ENCODE assay signal across 7 cellular contexts in genomic region chr2:30226144-30227032, GRCh38. TPM values are rescaled to one million over a fixed set of nuclear protein-coding genes. Genes with fewer than 3 reads are reported as not detected.
DNase-seq lines count a peak whose midpoint lies in the region; ATAC-seq and TF ChIP-seq lines count a peak whose summit lies in the region.

No MANE protein-coding gene starts in this region.

- H3K79me2 ChIP-seq in KMS-11 (ENCODE audit: insufficient read depth, low read depth), result no peaks in the 10 kb centered on the region

- H3K4me3 Mint-ChIP-seq in stimulated activated naive B cell treated with anti-CD40 and anti-IgM and Interleukin-4, amounts not matched to agents 10 μg/mL and 1 μg/mL and 100 μg/mL, for 72 hours, result peak overlapping the region; percentile 90 to 92

- H4K20me1 ChIP-seq in KMS-11 (ENCODE audit: insufficient read depth), result no peaks in the 10 kb centered on the region

- no peaks in the 10 kb centered on the region for H3K27me3 Mint-ChIP-seq in stimulated activated naive B cell treated with anti-CD40 and anti-IgM and Interleukin-4, amounts not matched to agents 10 μg/mL and 1 μg/mL and 100 μg/mL, for 72 hours

- no peaks in the 10 kb centered on the region for H3K36me3 ChIP-seq in KMS-11 (ENCODE audit: insufficient read depth)

- peaks cover 30% of the 10 kb centered on the region for H3K4me1 ChIP-seq in KMS-11 (ENCODE audit: low read depth, poor library complexity, severe bottlenecking)

- peak overlapping the region; percentile 84; the same call in 1 of the 2 replicates for H2AFZ ChIP-seq in KMS-11 (ENCODE audit: low read depth)

- no peak for TF ChIP-seq CTCF in KMS-11 (conservative IDR thresholded peaks at IDR 0.05; ENCODE audit: low read depth, low read length)
- TF ChIP-seq CTCF in fibroblast of mammary gland (conservative IDR thresholded peaks at IDR 0.05; ENCODE audit: control insufficient read depth, insufficient read depth, low read depth, low read length), result no peak
- TF ChIP-seq CTCF in omental fat pad (IDR thresholded peaks at IDR 0.05), result no peak

- no peaks in the 10 kb centered on the region for H3K27me3 ChIP-seq in KMS-11 (ENCODE audit: insufficient read depth, low read depth)

- H3K27ac ChIP-seq in KMS-11, result no peak overlapping the region; the same call in 1 of the 2 replicates

- peak overlapping the region; percentile 95; the same call in 1 of the 2 replicates for H3K4me2 ChIP-seq in KMS-11

- DNase-seq in fibroblast of mammary gland (ENCODE audit: low read depth) (peak; percentile 31), omental fat pad (ENCODE audit: low spot score) (no peak)
- no peak for DNase-seq in stimulated activated naive B cell treated with anti-CD40 and anti-IgM and Interleukin-4, amounts not matched to agents 10 μg/mL and 1 μg/mL and 100 μg/mL, for 72 hours

- no peaks in the 10 kb centered on the region for H3K9me3 Mint-ChIP-seq in stimulated activated naive B cell treated with anti-CD40 and anti-IgM and Interleukin-4, amounts not matched to agents 10 μg/mL and 1 μg/mL and 100 μg/mL, for 72 hours

- H3K27ac Mint-ChIP-seq in stimulated activated naive B cell treated with anti-CD40 and anti-IgM and Interleukin-4, amounts not matched to agents 10 μg/mL and 1 μg/mL and 100 μg/mL, for 72 hours, result peak overlapping the region; percentile 99

- peaks cover 49 to 67% of the 10 kb centered on the region in 2 donors for H3K4me1 Mint-ChIP-seq in stimulated activated naive B cell treated with anti-CD40 and anti-IgM and Interleukin-4, amounts not matched to agents 10 μg/mL and 1 μg/mL and 100 μg/mL, for 72 hours

- H3K4me3 ChIP-seq in KMS-11 (IDR thresholded peaks at IDR 0.05; ENCODE audit: insufficient read depth, low read depth, low read length) (no peak overlapping the region), fibroblast of mammary gland (ENCODE audit: control insufficient read depth, low read depth, low read length) (no peak overlapping the region)

- H3K36me3 Mint-ChIP-seq in stimulated activated naive B cell treated with anti-CD40 and anti-IgM and Interleukin-4, amounts not matched to agents 10 μg/mL and 1 μg/mL and 100 μg/mL, for 72 hours, result no peaks in the 10 kb centered on the region

- ATAC-seq in GM18498 (IDR thresholded peaks at IDR 0.05; ENCODE audit: unreplicated experiment) (peak; percentile 30), HG03378 (IDR thresholded peaks at IDR 0.05; ENCODE audit: unreplicated experiment) (no peak), omental fat pad (ENCODE audit: low FRiP score) (no peak), HG03159 (IDR thresholded peaks at IDR 0.05; ENCODE audit: unreplicated experiment) (no peak)
- no peak for ATAC-seq in stimulated activated naive B cell treated with anti-CD40 and anti-IgM and Interleukin-4, amounts not matched to agents 10 μg/mL and 1 μg/mL and 100 μg/mL, for 72 hours (replicated peaks)

- H3K9ac ChIP-seq in KMS-11, result no peak overlapping the region

RNA-seq across cellular contexts. Expression of gene LBH, which starts 4.9 kb away (rescaled TPM):
- 10 to 100 TPM; 14.4 to 20.6 (median 19.4) TPM for total RNA-seq in omental fat pad
